ENCODE assay signal across 15 cellular contexts in genomic region chr7:472640-472957, GRCh38. TPM values are rescaled to one million over a fixed set of nuclear protein-coding genes. Genes with fewer than 3 reads are reported as not detected.
A peak's percentile ranks its signal among the peaks of the same experiment; 100 is the strongest.
DNase-seq lines count a peak whose midpoint lies in the region; ATAC-seq and TF ChIP-seq lines count a peak whose summit lies in the region.
"Had no signal": no experiment of that assay in that cellular context is flagged by ENCODE, and none has a peak within 500 bp of the region (broad histone marks: within the 10 kb centered on the region; RNA-seq: fewer than 3 reads in every experiment).

No MANE protein-coding gene starts in this region.

- no peak overlapping the region for H3K4me3 ChIP-seq in tibial artery
- H3K4me3 ChIP-seq: PC-9, sigmoid colon, SK-N-MC had no signal

- H3K9me3 ChIP-seq in tibial artery: peaks cover 0 to 5% (median 0%) of the 10 kb centered on the region in 3 donors

- H3K4me1 ChIP-seq in tibial artery: peaks cover 4 to 31% (median 28%) of the 10 kb centered on the region in 4 donors

- no peaks in the 10 kb centered on the region for H3K36me3 Mint-ChIP-seq in activated T-cell treated with anti-CD3 and anti-CD28 coated beads, Interleukin-2, amount 50 U/mL, for 24 hours (ENCODE audit: low read depth)
- peaks cover 4 to 7% of the 10 kb centered on the region in 2 donors for H3K36me3 Mint-ChIP-seq in activated T-cell treated with anti-CD3 and anti-CD28 coated beads, Interleukin-2, amount 50 U/mL, for 72 hours (ENCODE audit: insufficient read depth in 2 of 2)
- no peaks in the 10 kb centered on the region for H3K36me3 Mint-ChIP-seq in mesothelial cell of epicardium
- no peaks in the 10 kb centered on the region for H3K36me3 Mint-ChIP-seq in T-helper 2 cell treated with Interferon-gamma antibody and Interleukin-4, amounts not matched to agents 5 μg/mL and 100 μg/mL, for 36 hours (ENCODE audit: low read depth)

- H3K4me1 Mint-ChIP-seq in activated T-cell treated with anti-CD3 and anti-CD28 coated beads, Interleukin-2, amount 50 U/mL, for 24 hours (ENCODE audit: low read depth): peaks cover 8% of the 10 kb centered on the region
- H3K4me1 Mint-ChIP-seq in activated T-cell treated with anti-CD3 and anti-CD28 coated beads, Interleukin-2, amount 50 U/mL, for 72 hours (ENCODE audit: low read depth): peaks cover 8% of the 10 kb centered on the region
- H3K4me1 Mint-ChIP-seq in mesothelial cell of epicardium: peaks cover 32% of the 10 kb centered on the region
- peaks cover 2% of the 10 kb centered on the region for H3K4me1 Mint-ChIP-seq in T-helper 2 cell treated with Interferon-gamma antibody and Interleukin-4, amounts not matched to agents 5 μg/mL and 100 μg/mL, for 36 hours (ENCODE audit: low read depth)

- no peak overlapping the region for H3K4me3 Mint-ChIP-seq in activated T-cell treated with anti-CD3 and anti-CD28 coated beads, Interleukin-2, amount 50 U/mL, for 24 hours
- H3K4me3 Mint-ChIP-seq in activated T-cell treated with anti-CD3 and anti-CD28 coated beads, Interleukin-2, amount 50 U/mL, for 72 hours: no peak overlapping the region
- H3K4me3 Mint-ChIP-seq in mesothelial cell of epicardium: no peak overlapping the region
- H3K4me3 Mint-ChIP-seq in T-helper 2 cell treated with Interferon-gamma antibody and Interleukin-4, amounts not matched to agents 5 μg/mL and 100 μg/mL, for 36 hours: no peak overlapping the region
- H3K4me3 Mint-ChIP-seq: CD14-positive monocyte had no signal

- H3K27me3 ChIP-seq in tibial artery: no peaks in the 10 kb centered on the region
- H3K27me3 ChIP-seq: sigmoid colon had no signal

- no peaks in the 10 kb centered on the region for H3K36me3 ChIP-seq in tibial artery
- H3K36me3 ChIP-seq: sigmoid colon had no signal

- intact Hi-C loops in tibial artery (cut with DNase I; ENCODE audit: low total_unique reads): loop anchor here (5.0 kb wide), 1 partner anchor 45 kb away; the partner anchor contains the start of gene PDGFA

- TF ChIP-seq CTCF in mesothelial cell of epicardium (IDR thresholded peaks at IDR 0.05; ENCODE audit: unreplicated experiment) (no peak), tibial artery (IDR thresholded peaks at IDR 0.05) (no peak)

- peak overlapping the region; percentile 26 for H3K27ac Mint-ChIP-seq in activated T-cell treated with anti-CD3 and anti-CD28 coated beads, Interleukin-2, amount 50 U/mL, for 24 hours
- H3K27ac Mint-ChIP-seq in activated T-cell treated with anti-CD3 and anti-CD28 coated beads, Interleukin-2, amount 50 U/mL, for 72 hours: no peak overlapping the region
- peak overlapping the region; percentile 86 for H3K27ac Mint-ChIP-seq in mesothelial cell of epicardium
- H3K27ac Mint-ChIP-seq in T-helper 2 cell treated with Interferon-gamma antibody and Interleukin-4, amounts not matched to agents 5 μg/mL and 100 μg/mL, for 36 hours: no peak overlapping the region
- H3K27ac Mint-ChIP-seq: CD14-positive monocyte had no signal

- H3K27ac ChIP-seq in caudate nucleus (ENCODE audit: low read depth, low read length): peak overlapping the region; percentile 13
- H3K27ac ChIP-seq in tibial artery: peak overlapping the region; percentile 82 to 88
- H3K27ac ChIP-seq: PC-9, SK-N-MC had no signal

- no peak for DNase-seq in activated T-cell treated with anti-CD3 and anti-CD28 coated beads, Interleukin-2, amount 50 U/mL, for 24 hours
- DNase-seq in activated T-cell treated with anti-CD3 and anti-CD28 coated beads, Interleukin-2, amount 50 U/mL, for 72 hours: no peak
- DNase-seq in caudate nucleus (lab: John Stamatoyannopoulos, UW): no peak
- no peak for DNase-seq in mesothelial cell of epicardium (ENCODE audit: low spot score in 2 of 2, unreplicated experiment in 2 of 2)
- DNase-seq in tibial artery: peak in 1 of 2 donors; percentile 3
- no peak for DNase-seq in DMS53 treated with DMSO at 0.1 percent for 48 hours (lab: John Stamatoyannopoulos, UW; ENCODE audit: unreplicated experiment)
- DNase-seq in T-helper 2 cell treated with Interferon-gamma antibody and Interleukin-4, amounts not matched to agents 5 μg/mL and 100 μg/mL, for 36 hours (ENCODE audit: low spot score): no peak
- no peak for DNase-seq in SHP77 treated with DMSO at 0.1 percent for 48 hours (lab: John Stamatoyannopoulos, UW)
- DNase-seq: activated CD8-positive, alpha-beta memory T cell treated with anti-CD3 and anti-CD28 coated beads, Interleukin-2, amount 50 U/mL, for 48 hours; NCI-H1417 treated with DMSO at 0.1 percent for 48 hours; NCI-H82; PC-9 had no signal

- ATAC-seq in activated T-cell treated with anti-CD3 and anti-CD28 coated beads, Interleukin-2, amount 50 U/mL, for 72 hours (replicated peaks in 1 of 2): no peak

- H3K9me3 Mint-ChIP-seq in activated T-cell treated with anti-CD3 and anti-CD28 coated beads, Interleukin-2, amount 50 U/mL, for 24 hours: peaks cover 11% of the 10 kb centered on the region
- peaks cover 11% of the 10 kb centered on the region in 2 donors for H3K9me3 Mint-ChIP-seq in activated T-cell treated with anti-CD3 and anti-CD28 coated beads, Interleukin-2, amount 50 U/mL, for 72 hours
- peaks cover 9% of the 10 kb centered on the region for H3K9me3 Mint-ChIP-seq in mesothelial cell of epicardium
- peaks cover 12% of the 10 kb centered on the region for H3K9me3 Mint-ChIP-seq in T-helper 2 cell treated with Interferon-gamma antibody and Interleukin-4, amounts not matched to agents 5 μg/mL and 100 μg/mL, for 36 hours

- no peaks in the 10 kb centered on the region for H3K27me3 Mint-ChIP-seq in activated T-cell treated with anti-CD3 and anti-CD28 coated beads, Interleukin-2, amount 50 U/mL, for 24 hours
- H3K27me3 Mint-ChIP-seq in activated T-cell treated with anti-CD3 and anti-CD28 coated beads, Interleukin-2, amount 50 U/mL, for 72 hours (ENCODE audit: low read depth): no peaks in the 10 kb centered on the region
- no peaks in the 10 kb centered on the region for H3K27me3 Mint-ChIP-seq in mesothelial cell of epicardium (ENCODE audit: low read depth)
- no peaks in the 10 kb centered on the region for H3K27me3 Mint-ChIP-seq in T-helper 2 cell treated with Interferon-gamma antibody and Interleukin-4, amounts not matched to agents 5 μg/mL and 100 μg/mL, for 36 hours (ENCODE audit: low read depth)

RNA-seq across cellular contexts. Expression of gene PDGFA, which starts 47.0 kb away (rescaled TPM):
- 10 to 100 TPM in 1 of 2 donors, 1 to 10 TPM in 1; 10.0 to 16.0 TPM for total RNA-seq in activated T-cell treated with anti-CD3 and anti-CD28 coated beads, Interleukin-2, amount 50 U/mL, for 72 hours
- total RNA-seq in mesothelial cell of epicardium: 74.0 to 78.8 TPM (median 75.3 TPM) in 3 replicates

Comparison
In these comparisons a context has a peak if more than half of its experiments do, and no peak if none do; other contexts are left out.
1. H3K27ac Mint-ChIP-seq: peak in activated T-cell treated with anti-CD3 and anti-CD28 coated beads, Interleukin-2, amount 50 U/mL, for 24 hours (single experiment) and mesothelial cell of epicardium (single experiment); none in activated T-cell treated with anti-CD3 and anti-CD28 coated beads, Interleukin-2, amount 50 U/mL, for 72 hours (single experiment) and T-helper 2 cell treated with Interferon-gamma antibody and Interleukin-4, amounts not matched to agents 5 μg/mL and 100 μg/mL, for 36 hours (single experiment).